Comparison of ENCODE assay signal across 8 cellular contexts in genomic region chr12:57759360-57759980, GRCh38. TPM values are rescaled to one million over a fixed set of nuclear protein-coding genes. Genes with fewer than 3 reads are reported as not detected.
DNase-seq lines count a peak whose midpoint lies in the region; ATAC-seq, FAIRE-seq and TF ChIP-seq lines count a peak whose summit lies in the region.

No MANE protein-coding gene starts in this region.

- POLR2A ChIA-PET in AG04449 (lab: Yijun Ruan, JAX) (no interaction called here), endothelial cell of umbilical vein (lab: Charles Lee) (no interaction called here)

- TF ChIP-seq CTCF in AG04449 (IDR thresholded peaks at IDR 0.05; ENCODE audit: insufficient read depth, low read length, missing control alignments) (peak; percentile 28), RWPE2 (IDR thresholded peaks at IDR 0.05; ENCODE audit: poor library complexity, severe bottlenecking) (peak; percentile 77), endothelial cell of umbilical vein (IDR thresholded peaks at IDR 0.05; ENCODE audit: extremely low read depth in 1 of 2, insufficient read depth in 1 of 2, low read depth in 1 of 2, low read length in 2 of 2) (peak in 1 of 2 donors; percentile 36), right atrium auricular region (IDR thresholded peaks at IDR 0.05) (peak in 1 of 2 donors; percentile 49)

- no peak overlapping the region for H3K4me3 Mint-ChIP-seq in stimulated activated naive B cell treated with anti-CD40 and anti-IgM and Interleukin-4, amounts not matched to agents 10 μg/mL and 1 μg/mL and 100 μg/mL, for 72 hours

- H3K27me3 ChIP-seq in RWPE2 (ENCODE audit: insufficient read depth, poor library complexity, severe bottlenecking) (no peaks in the 10 kb centered on the region), endothelial cell of umbilical vein (ENCODE audit: control insufficient read depth in 2 of 2, insufficient read depth in 2 of 2, low read length in 2 of 2) (peaks cover 29 to 30% of the 10 kb centered on the region in 2 experiments), right atrium auricular region (no peaks in the 10 kb centered on the region)

- H3K4me1 ChIP-seq in RWPE2 (ENCODE audit: insufficient read depth, poor library complexity, severe bottlenecking) (peaks cover under 1% of the 10 kb centered on the region), endothelial cell of umbilical vein (ENCODE audit: control insufficient read depth, extremely low read depth, insufficient read depth, low read length) (peaks cover 4% of the 10 kb centered on the region), right atrium auricular region (peaks cover 0 to 17% of the 10 kb centered on the region in 2 donors)

- no peak for TF ChIP-seq POLR2A in GM12892 (IDR thresholded peaks at IDR 0.05; ENCODE audit: low read depth, low read length)
- TF ChIP-seq POLR2A in endothelial cell of umbilical vein (IDR thresholded peaks at IDR 0.05; ENCODE audit: low read depth, low read length) = no peak

- intact Hi-C loops in endothelial cell of umbilical vein (cut with micrococcal nuclease) = no loop called here

- no TSS peak for BruUV-seq in endothelial cell of umbilical vein (replicated peaks; lab: Mats Ljungman, UMichigan)

- H3K9ac ChIP-seq in endothelial cell of umbilical vein (replicated peaks; ENCODE audit: extremely low read depth, insufficient read depth, low read length) = no peak overlapping the region

- H3K4me3 ChIP-seq in AG04449 (ENCODE audit: low read depth, low read length) = no peak overlapping the region
- H3K4me3 ChIP-seq in RWPE2 (ENCODE audit: severe bottlenecking) = no peak overlapping the region
- H3K4me3 ChIP-seq in endothelial cell of umbilical vein (replicated peaks in 1 of 3; ENCODE audit: insufficient read depth in 1 of 3, low read depth in 1 of 3, low read length in 3 of 3) = no peak overlapping the region
- no peak overlapping the region for H3K4me3 ChIP-seq in right atrium auricular region

- H3K79me2 ChIP-seq in endothelial cell of umbilical vein (ENCODE audit: control insufficient read depth, insufficient read depth, low read length) = no peaks in the 10 kb centered on the region

- H3K27ac Mint-ChIP-seq in stimulated activated naive B cell treated with anti-CD40 and anti-IgM and Interleukin-4, amounts not matched to agents 10 μg/mL and 1 μg/mL and 100 μg/mL, for 72 hours = no peak overlapping the region

- H3K36me3 Mint-ChIP-seq in stimulated activated naive B cell treated with anti-CD40 and anti-IgM and Interleukin-4, amounts not matched to agents 10 μg/mL and 1 μg/mL and 100 μg/mL, for 72 hours = peaks cover 16 to 30% of the 10 kb centered on the region in 2 donors

- H3K27ac ChIP-seq in RWPE2 (ENCODE audit: poor library complexity, severe bottlenecking) (no peak overlapping the region), endothelial cell of umbilical vein (ENCODE audit: insufficient read depth, low read depth, low read length) (no peak overlapping the region), right atrium auricular region (no peak overlapping the region)

- peak; percentile 80 for FAIRE-seq in GM12892 (lab: Jason Lieb, UNC)
- peak; percentile 31 for FAIRE-seq in endothelial cell of umbilical vein (lab: Jason Lieb, UNC)

- peaks cover 27 to 54% of the 10 kb centered on the region in 2 donors for H3K4me1 Mint-ChIP-seq in stimulated activated naive B cell treated with anti-CD40 and anti-IgM and Interleukin-4, amounts not matched to agents 10 μg/mL and 1 μg/mL and 100 μg/mL, for 72 hours

- ATAC-seq in RWPE2 (ENCODE audit: low read depth) = peak; percentile 48
- ATAC-seq in stimulated activated naive B cell treated with anti-CD40 and anti-IgM and Interleukin-4, amounts not matched to agents 10 μg/mL and 1 μg/mL and 100 μg/mL, for 72 hours (replicated peaks) = peak; percentile 28 to 36
- ATAC-seq in GM18870 (IDR thresholded peaks at IDR 0.05; ENCODE audit: unreplicated experiment) = no peak

- H2AFZ ChIP-seq in endothelial cell of umbilical vein (ENCODE audit: low read depth, low read length) = no peak overlapping the region

- H3K9me1 ChIP-seq in endothelial cell of umbilical vein (replicated peaks; ENCODE audit: control insufficient read depth, extremely low read depth, insufficient read depth, low read length) = no peaks in the 10 kb centered on the region

- H3K4me2 ChIP-seq in endothelial cell of umbilical vein (ENCODE audit: insufficient read depth, low read length) = no peak overlapping the region

- H3K36me3 ChIP-seq in RWPE2 (ENCODE audit: low read depth) (peaks cover 38% of the 10 kb centered on the region), endothelial cell of umbilical vein (ENCODE audit: control insufficient read depth in 2 of 2, extremely low read depth in 1 of 2, insufficient read depth in 2 of 2, low read length in 2 of 2) (no peaks in the 10 kb centered on the region), right atrium auricular region (peaks cover 13% of the 10 kb centered on the region)

- CTCF ChIA-PET in AG04449 (lab: Yijun Ruan, JAX) (interaction anchor here (0.7 to 1.9 kb wide), 11 partner anchors 8 to 138 kb away, joined by 3 to 10 read pairs (median 4); partner anchors contain the start of genes CYP27B1 and TSFM), endothelial cell of umbilical vein (lab: Charles Lee) (interaction anchor here (0.6 to 2.8 kb wide), 9 partner anchors 9 to 195 kb away, joined by 3 to 12 read pairs (median 3); partner anchors contain the start of genes EEF1AKMT3, METTL1, TSFM and TSPAN31)

- no peaks in the 10 kb centered on the region for H3K9me3 Mint-ChIP-seq in stimulated activated naive B cell treated with anti-CD40 and anti-IgM and Interleukin-4, amounts not matched to agents 10 μg/mL and 1 μg/mL and 100 μg/mL, for 72 hours

- DNase-seq in AG04449 (ENCODE audit: low read depth, low spot score) = no peak
- DNase-seq in GM12892 (ENCODE audit: insufficient read length) = no peak
- no peak for DNase-seq in RWPE2 (ENCODE audit: low spot score)
- DNase-seq in endothelial cell of umbilical vein (ENCODE audit: low read depth, low spot score) = no peak
- no peak for DNase-seq in stimulated activated naive B cell treated with anti-CD40 and anti-IgM and Interleukin-4, amounts not matched to agents 10 μg/mL and 1 μg/mL and 100 μg/mL, for 72 hours
- no peak for DNase-seq in GOT3 (lab: John Stamatoyannopoulos, UW)
- no peak for DNase-seq in right atrium auricular region (ENCODE audit: low spot score)

- H3K9me3 ChIP-seq in RWPE2 (ENCODE audit: severe bottlenecking) (no peaks in the 10 kb centered on the region), endothelial cell of umbilical vein (replicated peaks; ENCODE audit: control insufficient read depth, insufficient read depth, low read length) (no peaks in the 10 kb centered on the region), right atrium auricular region (no peaks in the 10 kb centered on the region)

- peaks cover 0 to 4% of the 10 kb centered on the region in 2 donors for H3K27me3 Mint-ChIP-seq in stimulated activated naive B cell treated with anti-CD40 and anti-IgM and Interleukin-4, amounts not matched to agents 10 μg/mL and 1 μg/mL and 100 μg/mL, for 72 hours

- dilution Hi-C loops in endothelial cell of umbilical vein (cut with MboI; ENCODE audit: extremely low pct_ligation_motif_present, low sequenced_read_pairs) = no loop called here

- H4K20me1 ChIP-seq in endothelial cell of umbilical vein (replicated peaks; ENCODE audit: control insufficient read depth, extremely low read depth, insufficient read depth, low read length) = no peaks in the 10 kb centered on the region

RNA-seq across cellular contexts. Expression of gene MARCHF9, which starts 4.6 kb away (rescaled TPM):
- polyA plus RNA-seq in GM12892 (2012; ENCODE audit: missing spikeins) = 11.8 TPM
- total RNA-seq in endothelial cell of umbilical vein = 3.0 and 4.6 TPM in 2 replicates
- polyA plus RNA-seq in endothelial cell of umbilical vein = 4.8 and 5.8 TPM in 2 replicates
- 1.6 and 3.7 TPM in 2 replicates for polyA plus RNA-seq in endothelial cell of umbilical vein (2011; cell fraction: cytosol; rRNA removed)
- 4.8 and 5.4 TPM in 2 replicates for polyA plus RNA-seq in endothelial cell of umbilical vein (2011; cell fraction: nucleus; rRNA removed)
- 3.2 and 4.0 TPM in 2 replicates for polyA plus RNA-seq in endothelial cell of umbilical vein (2012)
- polyA minus RNA-seq in endothelial cell of umbilical vein = 2.8 and 4.2 TPM in 2 replicates
- polyA minus RNA-seq in endothelial cell of umbilical vein (2011; cell fraction: cytosol; rRNA and poly(A)+ RNA removed) = 7.7 TPM
- 0.72 and 1.2 TPM in 2 replicates for polyA minus RNA-seq in endothelial cell of umbilical vein (2011; cell fraction: nucleus; rRNA and poly(A)+ RNA removed)
- 10 to 100 TPM in 1 of 2 donors, 1 to 10 TPM in 1; 8.4 to 11.6 TPM for total RNA-seq in right atrium auricular region

RNA-seq across cellular contexts. Expression of gene CDK4, which starts 7.4 kb away (rescaled TPM):
- 137 TPM for polyA plus RNA-seq in GM12892 (2012; ENCODE audit: missing spikeins)
- 156 and 171 TPM in 2 replicates for total RNA-seq in endothelial cell of umbilical vein
- polyA plus RNA-seq in endothelial cell of umbilical vein = 300 and 332 TPM in 2 replicates
- 337 and 366 TPM in 2 replicates for polyA plus RNA-seq in endothelial cell of umbilical vein (2011; cell fraction: cytosol; rRNA removed)
- polyA plus RNA-seq in endothelial cell of umbilical vein (2011; cell fraction: nucleus; rRNA removed) = 173 and 189 TPM in 2 replicates
- 197 and 206 TPM in 2 replicates for polyA plus RNA-seq in endothelial cell of umbilical vein (2012)
- 184 and 194 TPM in 2 replicates for polyA minus RNA-seq in endothelial cell of umbilical vein
- 130 TPM for polyA minus RNA-seq in endothelial cell of umbilical vein (2011; cell fraction: cytosol; rRNA and poly(A)+ RNA removed)
- polyA minus RNA-seq in endothelial cell of umbilical vein (2011; cell fraction: nucleus; rRNA and poly(A)+ RNA removed) = 54.8 and 62.4 TPM in 2 replicates
- total RNA-seq in right atrium auricular region = 10 to 100 TPM; 32.1 to 59.7 TPM

RNA-seq across cellular contexts. Expression of gene CYP27B1, which starts 7.4 kb away (rescaled TPM):
- 0.19 TPM for polyA plus RNA-seq in GM12892 (2012; ENCODE audit: missing spikeins)
- 2.4 and 2.7 TPM in 2 replicates for total RNA-seq in endothelial cell of umbilical vein
- 0.62 TPM in 2 replicates for polyA plus RNA-seq in endothelial cell of umbilical vein
- polyA plus RNA-seq in endothelial cell of umbilical vein (2011; cell fraction: cytosol; rRNA removed) = 0.19 and 0.61 TPM in 2 replicates
- polyA plus RNA-seq in endothelial cell of umbilical vein (2011; cell fraction: nucleus; rRNA removed) = 7.3 and 7.9 TPM in 2 replicates
- 0.74 and 0.86 TPM in 2 replicates for polyA plus RNA-seq in endothelial cell of umbilical vein (2012)
- 0.87 and 1.2 TPM in 2 replicates for polyA minus RNA-seq in endothelial cell of umbilical vein
- polyA minus RNA-seq in endothelial cell of umbilical vein (2011; cell fraction: cytosol; rRNA and poly(A)+ RNA removed) = 7.6 TPM
- polyA minus RNA-seq in endothelial cell of umbilical vein (2011; cell fraction: nucleus; rRNA and poly(A)+ RNA removed) = 3.3 and 3.8 TPM in 2 replicates
- total RNA-seq in right atrium auricular region = under 1 TPM; 0.28 to 0.33 TPM

RNA-seq across cellular contexts. Expression of gene METTL1, which starts 12.4 kb away (rescaled TPM):
- 28.0 TPM for polyA plus RNA-seq in GM12892 (2012; ENCODE audit: missing spikeins)
- total RNA-seq in endothelial cell of umbilical vein = 24.3 and 24.8 TPM in 2 replicates
- polyA plus RNA-seq in endothelial cell of umbilical vein = 23.6 and 25.0 TPM in 2 replicates
- polyA plus RNA-seq in endothelial cell of umbilical vein (2011; cell fraction: cytosol; rRNA removed) = 23.0 and 29.2 TPM in 2 replicates
- 34.3 and 39.3 TPM in 2 replicates for polyA plus RNA-seq in endothelial cell of umbilical vein (2011; cell fraction: nucleus; rRNA removed)
- polyA plus RNA-seq in endothelial cell of umbilical vein (2012) = 31.2 and 36.8 TPM in 2 replicates
- polyA minus RNA-seq in endothelial cell of umbilical vein = 20.6 and 21.3 TPM in 2 replicates
- 20.5 TPM for polyA minus RNA-seq in endothelial cell of umbilical vein (2011; cell fraction: cytosol; rRNA and poly(A)+ RNA removed)
- polyA minus RNA-seq in endothelial cell of umbilical vein (2011; cell fraction: nucleus; rRNA and poly(A)+ RNA removed) = 23.4 and 23.6 TPM in 2 replicates
- total RNA-seq in right atrium auricular region = 1 to 10 TPM; 1.5 to 8.5 TPM

RNA-seq across cellular contexts. Expression of gene EEF1AKMT3, which starts 12.9 kb away (rescaled TPM):
- 6.1 TPM for polyA plus RNA-seq in GM12892 (2012; ENCODE audit: missing spikeins)
- total RNA-seq in endothelial cell of umbilical vein (6.6 and 8.8 TPM in 2 replicates), right atrium auricular region (1 to 10 TPM; 1.9 to 3.6 TPM)
- polyA plus RNA-seq in endothelial cell of umbilical vein = 7.3 and 7.9 TPM in 2 replicates
- 6.6 and 8.3 TPM in 2 replicates for polyA plus RNA-seq in endothelial cell of umbilical vein (2011; cell fraction: cytosol; rRNA removed)
- 3.3 and 4.3 TPM in 2 replicates for polyA plus RNA-seq in endothelial cell of umbilical vein (2011; cell fraction: nucleus; rRNA removed)
- 9.1 and 9.9 TPM in 2 replicates for polyA plus RNA-seq in endothelial cell of umbilical vein (2012)
- polyA minus RNA-seq in endothelial cell of umbilical vein = 9.6 and 9.9 TPM in 2 replicates
- 2.0 TPM for polyA minus RNA-seq in endothelial cell of umbilical vein (2011; cell fraction: cytosol; rRNA and poly(A)+ RNA removed)
- 1.2 and 3.0 TPM in 2 replicates for polyA minus RNA-seq in endothelial cell of umbilical vein (2011; cell fraction: nucleus; rRNA and poly(A)+ RNA removed)
